In the genomic region with DNA sequence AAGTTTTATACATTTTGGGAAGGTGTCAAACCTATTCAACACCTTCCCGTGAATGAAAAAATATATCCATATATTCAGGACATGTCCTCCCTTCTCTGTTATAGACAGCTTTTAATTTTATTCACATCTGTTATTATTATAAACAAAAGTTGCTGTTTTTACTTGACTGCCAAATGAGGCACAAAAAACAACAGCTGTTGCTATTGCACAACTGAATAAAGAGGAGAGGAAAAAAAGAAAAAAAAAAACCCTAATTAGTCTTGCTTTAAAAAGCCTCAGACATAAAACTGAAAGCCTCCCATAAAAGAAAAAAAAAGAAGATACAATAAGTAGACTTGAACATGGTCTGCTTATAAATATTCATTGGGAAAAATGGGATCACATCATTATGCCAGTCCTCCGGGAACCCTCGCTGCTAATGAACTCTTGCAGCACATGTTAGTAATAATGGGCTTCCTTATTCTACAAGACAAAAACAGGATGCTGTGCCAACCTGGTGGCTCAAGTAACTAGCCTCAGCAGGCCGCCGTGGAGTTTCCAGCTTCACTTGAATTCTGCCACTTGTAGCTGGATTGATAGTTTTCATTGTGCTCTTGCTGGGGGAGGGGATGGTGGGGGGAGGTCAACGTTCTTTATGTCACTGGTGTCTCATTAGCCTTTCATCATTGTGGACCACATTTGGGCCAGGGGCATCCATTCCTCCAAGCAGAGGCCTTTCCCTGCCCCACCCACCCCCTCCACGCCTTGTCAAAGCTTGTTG, we compare ENCODE assay signal across 16 cellular contexts.
DNase-seq lines count a peak whose midpoint lies in the region; ATAC-seq, FAIRE-seq and TF ChIP-seq lines count a peak whose summit lies in the region.
"Had no signal": no experiment of that assay in that cellular context is flagged by ENCODE, and none has a peak within 500 bp of the region (broad histone marks: within the 10 kb centered on the region; RNA-seq: fewer than 3 reads in every experiment).

No MANE protein-coding gene starts in this region.

- no peaks in the 10 kb centered on the region for H4K20me1 ChIP-seq in H1 (replicated peaks in 1 of 2; ENCODE audit: control insufficient read depth in 1 of 2, insufficient read depth in 2 of 2, low read length in 2 of 2)

- H3K9me3 ChIP-seq in H1 (ENCODE audit: insufficient read depth in 2 of 2, low read depth in 1 of 2, low read length in 1 of 2): no peaks in the 10 kb centered on the region
- no peaks in the 10 kb centered on the region for H3K9me3 ChIP-seq in mesenchymal stem cell (ENCODE audit: control insufficient read depth, low read length)

- H3K9ac ChIP-seq in H1 (replicated peaks in 1 of 4; ENCODE audit: extremely low read depth in 1 of 4, low read depth in 3 of 4, low read length in 3 of 4) (no peak overlapping the region), mesenchymal stem cell (ENCODE audit: low read length) (peak overlapping the region; percentile 85)

- H4K91ac ChIP-seq in H1 (replicated peaks; ENCODE audit: insufficient read length, low read length) (peak overlapping the region; percentile 29), mesenchymal stem cell (ENCODE audit: low read length) (no peak overlapping the region)

- H3K23ac ChIP-seq in H1 (ENCODE audit: insufficient read length) (no peak overlapping the region), mesenchymal stem cell (ENCODE audit: low read length in 2 of 2) (no peak overlapping the region)

- CTCF ChIA-PET in H1 (lab: Charles Lee; ENCODE audit: partially characterized antibody): interaction anchor here (0.6 to 2.4 kb wide), 8 partner anchors 8 to 173 kb away, joined by 3 to 11 read pairs (median 4); no protein-coding TSS in a partner anchor

- H2AK5ac ChIP-seq in H1 (ENCODE audit: low read depth, low read length) (no peak overlapping the region), mesenchymal stem cell (ENCODE audit: low read length, severe bottlenecking) (no peak overlapping the region)

- H3K4me3 Mint-ChIP-seq in type B pancreatic cell: no peak overlapping the region
- H3K4me3 Mint-ChIP-seq: activated CD4-positive, alpha-beta T cell treated with anti-CD3 and anti-CD28 coated beads, Interleukin-2, amount 10 ng/mL, durations not matched to agents 24 days and 14 days; naive thymus-derived CD8-positive, alpha-beta T cell; stimulated activated memory B cell treated with anti-CD40 and anti-IgM and Interleukin-4, amounts not matched to agents 10 μg/mL and 1 μg/mL and 100 μg/mL, for 72 hours had no signal

- H4K8ac ChIP-seq in H1 (ENCODE audit: extremely low read depth, insufficient read depth, low read length): no peak overlapping the region
- H4K8ac ChIP-seq in mesenchymal stem cell (ENCODE audit: low read length): no peak overlapping the region

- no peaks in the 10 kb centered on the region for H3K79me2 ChIP-seq in H1 (ENCODE audit: control insufficient read depth in 1 of 2, insufficient read depth in 2 of 2, low read length in 2 of 2)

- H3K27ac ChIP-seq in H1 (ENCODE audit: low read depth, low read length) (no peak overlapping the region), mesenchymal stem cell (ENCODE audit: low read length, poor library complexity, severe bottlenecking) (no peak overlapping the region)
- H3K27ac ChIP-seq: coronary artery had no signal

- no peak for TF ChIP-seq EP300 in H1 (IDR thresholded peaks at IDR 0.05; ENCODE audit: borderline replicate concordance in 1 of 2, low read depth in 2 of 2, low read length in 2 of 2)

- TF ChIP-seq RAD21 in H1 (IDR thresholded peaks at IDR 0.05 in 1 of 2, conservative IDR thresholded peaks at IDR 0.05 in 1 of 2; ENCODE audit: low read depth in 2 of 2, low read length in 2 of 2): no peak

- no peak for FAIRE-seq in H1 (lab: Jason Lieb, UNC)
- FAIRE-seq: K562 had no signal

- H3K4me2 ChIP-seq in H1 (ENCODE audit: insufficient read depth in 1 of 2, low read depth in 2 of 2, low read length in 2 of 2): peak overlapping the region; percentile 28 to 42; a peak in 3 of 4 replicates
- no peak overlapping the region for H3K4me2 ChIP-seq in mesenchymal stem cell (ENCODE audit: low read length, poor library complexity, severe bottlenecking)

- no peak overlapping the region for H3K4ac ChIP-seq in H1 (replicated peaks; ENCODE audit: insufficient read length, low read depth, low read length)
- H3K4ac ChIP-seq in mesenchymal stem cell (ENCODE audit: low read depth in 1 of 2, low read length in 2 of 2): peak overlapping the region in 1 of 2 experiments; percentile 50

- no peaks in the 10 kb centered on the region for H3K27me3 Mint-ChIP-seq in type B pancreatic cell
- H3K27me3 Mint-ChIP-seq: activated CD4-positive, alpha-beta T cell treated with anti-CD3 and anti-CD28 coated beads, Interleukin-2, amount 10 ng/mL, durations not matched to agents 24 days and 14 days; stimulated activated memory B cell treated with anti-CD40 and anti-IgM and Interleukin-4, amounts not matched to agents 10 μg/mL and 1 μg/mL and 100 μg/mL, for 72 hours had no signal

- H3K36me3 ChIP-seq in H1 (ENCODE audit: control insufficient read depth in 2 of 4, insufficient read depth in 4 of 4, low read length in 3 of 4): no peaks in the 10 kb centered on the region
- H3K36me3 ChIP-seq in mesenchymal stem cell (ENCODE audit: control insufficient read depth in 1 of 2, insufficient read depth in 2 of 2, low read depth in 1 of 2, low read length in 2 of 2): peaks cover 0 to 73% of the 10 kb centered on the region in 2 experiments

- peaks cover 3 to 21% (median 12%) of the 10 kb centered on the region in 4 experiments; a peak in 6 of 7 replicates for H3K4me1 ChIP-seq in H1 (replicated peaks in 1 of 4; ENCODE audit: control insufficient read depth in 3 of 4, insufficient read depth in 4 of 4, low read length in 3 of 4)
- no peaks in the 10 kb centered on the region for H3K4me1 ChIP-seq in mesenchymal stem cell (ENCODE audit: control insufficient read depth, insufficient read depth, low read depth, low read length)

- POLR2A ChIA-PET in H1 (lab: Charles Lee; ENCODE audit: partially characterized antibody): interaction anchor here (1.4 kb wide), 1 partner anchor 8 kb away, joined by 3 read pairs; no protein-coding TSS in a partner anchor

- H2BK120ac ChIP-seq in H1 (replicated peaks; ENCODE audit: low read depth, low read length) (no peak overlapping the region), mesenchymal stem cell (ENCODE audit: low read depth, low read length) (no peak overlapping the region)

- TF ChIP-seq CTCF in AG10803 (conservative IDR thresholded peaks at IDR 0.05; ENCODE audit: low read length): no peak
- no peak for TF ChIP-seq CTCF in H1 (IDR thresholded peaks at IDR 0.05; ENCODE audit: control extremely low read depth in 1 of 3, insufficient read depth in 1 of 3, low read depth in 1 of 3, low read length in 3 of 3)
- no peak for TF ChIP-seq CTCF in type B pancreatic cell (conservative IDR thresholded peaks at IDR 0.05)

- H3K27ac Mint-ChIP-seq in type B pancreatic cell: no peak overlapping the region
- H3K27ac Mint-ChIP-seq: activated CD4-positive, alpha-beta T cell treated with anti-CD3 and anti-CD28 coated beads, Interleukin-2, amount 10 ng/mL, durations not matched to agents 24 days and 14 days; stimulated activated memory B cell treated with anti-CD40 and anti-IgM and Interleukin-4, amounts not matched to agents 10 μg/mL and 1 μg/mL and 100 μg/mL, for 72 hours had no signal

- H3K27me3 ChIP-seq in H1 (replicated peaks in 1 of 4; ENCODE audit: control insufficient read depth in 3 of 4, extremely low read depth in 1 of 4, insufficient read depth in 3 of 4, low read length in 3 of 4) (no peaks in the 10 kb centered on the region), mesenchymal stem cell (ENCODE audit: control insufficient read depth in 1 of 2, insufficient read depth in 1 of 2, low read length in 2 of 2) (no peaks in the 10 kb centered on the region)

- H2BK12ac ChIP-seq in H1 (ENCODE audit: low read depth, low read length): no peak overlapping the region
- H2BK12ac ChIP-seq in mesenchymal stem cell (ENCODE audit: low read length in 2 of 2): peak overlapping the region in 1 of 2 experiments; percentile 55

- H2AFZ ChIP-seq in H1 (ENCODE audit: low read length): no peak overlapping the region
- H2AFZ ChIP-seq in mesenchymal stem cell (ENCODE audit: low read depth, low read length): no peak overlapping the region

- no peak overlapping the region for H3K4me3 ChIP-seq in AG10803 (ENCODE audit: low read length)
- peak overlapping the region in 1 of 4 experiments; percentile 15; a peak in 1 of 8 replicates for H3K4me3 ChIP-seq in H1 (ENCODE audit: extremely low read depth in 1 of 4, insufficient read depth in 2 of 4, low read depth in 3 of 4, low read length in 4 of 4)
- H3K4me3 ChIP-seq in mesenchymal stem cell (ENCODE audit: insufficient read depth in 1 of 2, low read depth in 1 of 2, low read length in 2 of 2): no peak overlapping the region
- H3K4me3 ChIP-seq: coronary artery, K562 had no signal

- no peaks in the 10 kb centered on the region for H3K36me3 Mint-ChIP-seq in type B pancreatic cell
- H3K36me3 Mint-ChIP-seq: naive thymus-derived CD8-positive, alpha-beta T cell; stimulated activated memory B cell treated with anti-CD40 and anti-IgM and Interleukin-4, amounts not matched to agents 10 μg/mL and 1 μg/mL and 100 μg/mL, for 72 hours had no signal

- H2BK20ac ChIP-seq in H1 (ENCODE audit: low read length): no peak overlapping the region

- DNase-seq in AG10803 (ENCODE audit: low read depth) (peak; percentile 80), NCI-H1694 (lab: John Stamatoyannopoulos, UW) (peak; percentile 85), H1 (ENCODE audit: low read depth in 1 of 2, low spot score in 2 of 2) (no peak), mesenchymal stem cell (no peak), SIG-M5 (lab: John Stamatoyannopoulos, UW) (no peak), type B pancreatic cell (ENCODE audit: extremely low spot score, unreplicated experiment) (no peak), NCI-H2196 treated with DMSO at 0.1 percent for 48 hours (lab: John Stamatoyannopoulos, UW; ENCODE audit: unreplicated experiment) (no peak)
- DNase-seq: activated CD4-positive, alpha-beta T cell treated with anti-CD3 and anti-CD28 coated beads, Interleukin-2, amount 10 ng/mL, durations not matched to agents 24 days and 14 days; activated effector memory CD4-positive, alpha-beta T cell treated with Interleukin-2 at 50 U/mL for 16 hours; GF-D8; naive thymus-derived CD8-positive, alpha-beta T cell; NCI-H526 had no signal

- H3K56ac ChIP-seq in H1 (replicated peaks; ENCODE audit: insufficient read length, low read depth, low read length): no peak overlapping the region

- no peaks in the 10 kb centered on the region; the same call in 1 of the 2 replicates for H3K23me2 ChIP-seq in H1 (ENCODE audit: low read depth, low read length)

- H2BK15ac ChIP-seq in H1 (ENCODE audit: low read length) (no peak overlapping the region), mesenchymal stem cell (ENCODE audit: low read depth, poor library complexity, severe bottlenecking) (no peak overlapping the region)

- peaks cover 24% of the 10 kb centered on the region for H3K4me1 Mint-ChIP-seq in type B pancreatic cell (ENCODE audit: unreplicated experiment)
- H3K4me1 Mint-ChIP-seq: activated CD4-positive, alpha-beta T cell treated with anti-CD3 and anti-CD28 coated beads, Interleukin-2, amount 10 ng/mL, durations not matched to agents 24 days and 14 days; naive thymus-derived CD8-positive, alpha-beta T cell; stimulated activated memory B cell treated with anti-CD40 and anti-IgM and Interleukin-4, amounts not matched to agents 10 μg/mL and 1 μg/mL and 100 μg/mL, for 72 hours had no signal

- WGBS in H1 (ENCODE audit: extremely low coverage in 1 of 2, insufficient coverage in 1 of 2, insufficient read length in 1 of 2, insufficient replicate concordance in 2 of 2, low coverage in 1 of 2, low lambda C conversion rate in 2 of 2, missing lambda C conversion rate in 1 of 2), 2 experiments: 52% methylated on average over 7 of the region's 7 CpGs; no CpG with 5 or more reads in 1 of the 2 experiments
- 75% methylated on average over 6 of the region's 7 CpGs for WGBS in mesenchymal stem cell

- H3K9me3 Mint-ChIP-seq in type B pancreatic cell: no peaks in the 10 kb centered on the region
- H3K9me3 Mint-ChIP-seq: activated CD4-positive, alpha-beta T cell treated with anti-CD3 and anti-CD28 coated beads, Interleukin-2, amount 10 ng/mL, durations not matched to agents 24 days and 14 days; stimulated activated memory B cell treated with anti-CD40 and anti-IgM and Interleukin-4, amounts not matched to agents 10 μg/mL and 1 μg/mL and 100 μg/mL, for 72 hours had no signal

- no peak for TF ChIP-seq POLR2A in H1 (IDR thresholded peaks at IDR 0.05; ENCODE audit: control extremely low read depth in 1 of 2, low read depth in 2 of 2, low read length in 2 of 2)

- H3K18ac ChIP-seq in H1 (ENCODE audit: extremely low read depth, low read length): no peak overlapping the region
- peak overlapping the region in 1 of 2 experiments; percentile 19 for H3K18ac ChIP-seq in mesenchymal stem cell (ENCODE audit: low read depth in 1 of 2, low read length in 2 of 2)

- H3K14ac ChIP-seq in H1 (ENCODE audit: insufficient read length) (no peak overlapping the region), mesenchymal stem cell (ENCODE audit: low read length in 2 of 2) (no peak overlapping the region)

- H3K79me1 ChIP-seq in H1 (ENCODE audit: low read depth, low read length) (no peaks in the 10 kb centered on the region; the same call in 1 of the 2 replicates), mesenchymal stem cell (replicated peaks; ENCODE audit: low read length, poor library complexity, severe bottlenecking) (no peaks in the 10 kb centered on the region)

- H2BK5ac ChIP-seq in H1 (ENCODE audit: low read depth, low read length) (no peak overlapping the region), mesenchymal stem cell (ENCODE audit: low read depth, low read length, poor library complexity, severe bottlenecking) (no peak overlapping the region)

- no peak for ATAC-seq in GM21447 (IDR thresholded peaks at IDR 0.05; ENCODE audit: unreplicated experiment)
- ATAC-seq: K562; naive thymus-derived CD8-positive, alpha-beta T cell had no signal

- no peak overlapping the region for H4K5ac ChIP-seq in H1 (ENCODE audit: insufficient read length, low read depth, low read length)

Comparison
In these comparisons a context has a peak if more than half of its experiments do, and no peak if none do; other contexts are left out.
1. DNase-seq: peak in AG10803 (single experiment) and NCI-H1694 (single experiment); none in H1 (0 of 2), mesenchymal stem cell (single experiment), SIG-M5 (single experiment), type B pancreatic cell (single experiment) and NCI-H2196 treated with DMSO at 0.1 percent for 48 hours (single experiment).